In genomic region chr1:181608951-181609350, GRCh38 we compare ENCODE assay signal across 1 cellular context.
TF ChIP-seq lines count a peak whose summit lies in the region.

No MANE protein-coding gene starts in this region.

TF ChIP-seq in GM23338, 12 proteins besides CTCF, POLR2A, EP300 and RAD21 (continued from another document):
- TF ChIP-seq REST (IDR thresholded peaks at IDR 0.05; ENCODE audit: unreplicated experiment): no peak
TF ChIP-seq in GM23338: peak in this region for 1.
